In genomic region chrX:103610282-103610681, GRCh38 we compare ENCODE assay signal across 14 cellular contexts. TPM values are rescaled to one million over a fixed set of nuclear protein-coding genes. Genes with fewer than 3 reads are reported as not detected.
DNase-seq lines count a peak whose midpoint lies in the region; ATAC-seq and TF ChIP-seq lines count a peak whose summit lies in the region.
"Had no signal": no experiment of that assay in that cellular context is flagged by ENCODE, and none has a peak within 500 bp of the region (broad histone marks: within the 10 kb centered on the region; RNA-seq: fewer than 3 reads in every experiment).

No MANE protein-coding gene starts in this region.

- H3K27ac Mint-ChIP-seq in natural killer cell (peak overlapping the region in 1 of 2 donors; percentile 20), activated B cell treated with CpG ODN at 0.5 μM for 24 hours (no peak overlapping the region)
- no peak overlapping the region for H3K27ac Mint-ChIP-seq in natural killer cell treated with Interleukin-12 subunit alpha and Interleukin-12 subunit beta and Interleukin-15 and Interleukin-18, amount 100 ng/mL, for 72 hours
- peak overlapping the region; percentile 49 to 84 for H3K27ac Mint-ChIP-seq in effector memory CD8-positive, alpha-beta T cell
- H3K27ac Mint-ChIP-seq: CD8-positive, alpha-beta T cell had no signal

- no peak for DNase-seq in natural killer cell
- DNase-seq in natural killer cell treated with Interleukin-12 subunit alpha and Interleukin-12 subunit beta and Interleukin-15 and Interleukin-18, amount 100 ng/mL, for 72 hours (ENCODE audit: low spot score) = no peak
- no peak for DNase-seq in activated B cell treated with CpG ODN at 0.5 μM for 24 hours
- no peak for DNase-seq in effector memory CD8-positive, alpha-beta T cell
- no peak for DNase-seq in NOMO-1 treated with DMSO at 0.1 percent for 48 hours (lab: John Stamatoyannopoulos, UW; ENCODE audit: unreplicated experiment)
- no peak for DNase-seq in SIG-M5 (lab: John Stamatoyannopoulos, UW)
- DNase-seq in DMS79 (lab: John Stamatoyannopoulos, UW) = no peak
- DNase-seq: BE2C; Caco-2; CD8-positive, alpha-beta T cell; GF-D8; HCEC 1CT; IMR-90 had no signal

- intact Hi-C loops in natural killer cell (cut with micrococcal nuclease) = no loop called here
- intact Hi-C loops in activated B cell treated with CpG ODN at 0.5 μM for 24 hours (cut with micrococcal nuclease) = no loop called here

- POLR2A ChIA-PET in activated B cell treated with CpG ODN at 0.5 μM for 24 hours (lab: Charles Lee) = interaction anchor here (0.6 kb wide), 1 partner anchor 25 kb away, joined by 3 read pairs; no protein-coding TSS in a partner anchor

- H3K36me3 Mint-ChIP-seq in natural killer cell = no peaks in the 10 kb centered on the region
- H3K36me3 Mint-ChIP-seq in natural killer cell treated with Interleukin-12 subunit alpha and Interleukin-12 subunit beta and Interleukin-15 and Interleukin-18, amount 100 ng/mL, for 72 hours = no peaks in the 10 kb centered on the region
- no peaks in the 10 kb centered on the region for H3K36me3 Mint-ChIP-seq in activated B cell treated with CpG ODN at 0.5 μM for 24 hours (ENCODE audit: low read depth)
- H3K36me3 Mint-ChIP-seq in effector memory CD8-positive, alpha-beta T cell (ENCODE audit: insufficient read depth) = peaks cover 17% of the 10 kb centered on the region
- H3K36me3 Mint-ChIP-seq: CD8-positive, alpha-beta T cell had no signal

- H3K9me3 Mint-ChIP-seq in natural killer cell = no peaks in the 10 kb centered on the region
- no peaks in the 10 kb centered on the region for H3K9me3 Mint-ChIP-seq in natural killer cell treated with Interleukin-12 subunit alpha and Interleukin-12 subunit beta and Interleukin-15 and Interleukin-18, amount 100 ng/mL, for 72 hours
- no peaks in the 10 kb centered on the region for H3K9me3 Mint-ChIP-seq in activated B cell treated with CpG ODN at 0.5 μM for 24 hours
- no peaks in the 10 kb centered on the region for H3K9me3 Mint-ChIP-seq in effector memory CD8-positive, alpha-beta T cell
- H3K9me3 Mint-ChIP-seq: CD8-positive, alpha-beta T cell had no signal

- CTCF ChIA-PET in activated B cell treated with CpG ODN at 0.5 μM for 24 hours (lab: Charles Lee) = no interaction called here

- peaks cover 7 to 16% of the 10 kb centered on the region in 2 donors for H3K4me1 Mint-ChIP-seq in natural killer cell
- H3K4me1 Mint-ChIP-seq in natural killer cell treated with Interleukin-12 subunit alpha and Interleukin-12 subunit beta and Interleukin-15 and Interleukin-18, amount 100 ng/mL, for 72 hours (ENCODE audit: low read depth in 2 of 2) = peaks cover 0 to 6% of the 10 kb centered on the region in 2 donors
- peaks cover 7% of the 10 kb centered on the region for H3K4me1 Mint-ChIP-seq in activated B cell treated with CpG ODN at 0.5 μM for 24 hours
- peaks cover 4 to 6% of the 10 kb centered on the region in 2 donors for H3K4me1 Mint-ChIP-seq in effector memory CD8-positive, alpha-beta T cell (ENCODE audit: low read depth in 2 of 2)

- H3K4me3 Mint-ChIP-seq in natural killer cell (peak overlapping the region; percentile 1), activated B cell treated with CpG ODN at 0.5 μM for 24 hours (peak overlapping the region; percentile 17)
- no peak overlapping the region for H3K4me3 Mint-ChIP-seq in natural killer cell treated with Interleukin-12 subunit alpha and Interleukin-12 subunit beta and Interleukin-15 and Interleukin-18, amount 100 ng/mL, for 72 hours
- H3K4me3 Mint-ChIP-seq in effector memory CD8-positive, alpha-beta T cell = no peak overlapping the region

- ATAC-seq in natural killer cell = no peak
- no peak for ATAC-seq in natural killer cell treated with Interleukin-12 subunit alpha and Interleukin-12 subunit beta and Interleukin-15 and Interleukin-18, amount 100 ng/mL, for 72 hours
- no peak for ATAC-seq in activated B cell treated with CpG ODN at 0.5 μM for 24 hours (ENCODE audit: low read depth)
- ATAC-seq in effector memory CD8-positive, alpha-beta T cell (replicated peaks) = no peak
- ATAC-seq in HG02642 (IDR thresholded peaks at IDR 0.05; ENCODE audit: poor library complexity, unreplicated experiment) = no peak
- ATAC-seq: CD8-positive, alpha-beta T cell had no signal

- H3K27me3 Mint-ChIP-seq in natural killer cell (ENCODE audit: low read depth in 2 of 2) = peaks cover 0 to 21% of the 10 kb centered on the region in 2 donors
- H3K27me3 Mint-ChIP-seq in natural killer cell treated with Interleukin-12 subunit alpha and Interleukin-12 subunit beta and Interleukin-15 and Interleukin-18, amount 100 ng/mL, for 72 hours = peaks cover 7 to 22% of the 10 kb centered on the region in 2 donors
- H3K27me3 Mint-ChIP-seq in activated B cell treated with CpG ODN at 0.5 μM for 24 hours = no peaks in the 10 kb centered on the region
- no peaks in the 10 kb centered on the region for H3K27me3 Mint-ChIP-seq in effector memory CD8-positive, alpha-beta T cell

- TF ChIP-seq CTCF in natural killer cell (IDR thresholded peaks at IDR 0.05) (no peak), activated B cell treated with CpG ODN at 0.5 μM for 24 hours (IDR thresholded peaks at IDR 0.05) (no peak)

RNA-seq across cellular contexts. Expression of gene TCEAL3, which starts 2.5 kb away (rescaled TPM):
- total RNA-seq in natural killer cell (1 to 10 TPM; 6.2 to 8.7 (median 8.4) TPM), activated B cell treated with CpG ODN at 0.5 μM for 24 hours (7.7 and 8.5 TPM in 2 replicates)
- 1 to 10 TPM; 4.6 to 5.4 TPM for total RNA-seq in natural killer cell treated with Interleukin-12 subunit alpha and Interleukin-12 subunit beta and Interleukin-15 and Interleukin-18, amount 100 ng/mL, for 72 hours

RNA-seq across cellular contexts. Expression of gene TCEAL1, which starts 18.5 kb away (rescaled TPM):
- total RNA-seq in natural killer cell (1 to 10 TPM; 6.4 to 7.1 (median 6.7) TPM), activated B cell treated with CpG ODN at 0.5 μM for 24 hours (10.4 TPM in 2 replicates)
- total RNA-seq in natural killer cell treated with Interleukin-12 subunit alpha and Interleukin-12 subunit beta and Interleukin-15 and Interleukin-18, amount 100 ng/mL, for 72 hours = 1 to 10 TPM; 4.3 to 4.5 TPM

RNA-seq across cellular contexts. Expression of gene TCEAL4, which starts 25.0 kb away (rescaled TPM):
- 1 to 10 TPM; 3.2 to 5.2 (median 4.9) TPM for total RNA-seq in natural killer cell
- total RNA-seq in natural killer cell treated with Interleukin-12 subunit alpha and Interleukin-12 subunit beta and Interleukin-15 and Interleukin-18, amount 100 ng/mL, for 72 hours = 1 to 10 TPM; 4.0 to 8.2 TPM
- 18.0 and 20.0 TPM in 2 replicates for total RNA-seq in activated B cell treated with CpG ODN at 0.5 μM for 24 hours

Comparison
In these comparisons a context has a peak if more than half of its experiments do, and no peak if none do; other contexts are left out.
1. H3K4me3 Mint-ChIP-seq: peak in natural killer cell (single experiment) and activated B cell treated with CpG ODN at 0.5 μM for 24 hours (single experiment); none in natural killer cell treated with Interleukin-12 subunit alpha and Interleukin-12 subunit beta and Interleukin-15 and Interleukin-18, amount 100 ng/mL, for 72 hours (single experiment) and effector memory CD8-positive, alpha-beta T cell (0 of 2).
2. H3K27ac Mint-ChIP-seq: peak in effector memory CD8-positive, alpha-beta T cell (2 of 2); none in natural killer cell treated with Interleukin-12 subunit alpha and Interleukin-12 subunit beta and Interleukin-15 and Interleukin-18, amount 100 ng/mL, for 72 hours (0 of 2) and activated B cell treated with CpG ODN at 0.5 μM for 24 hours (single experiment).